ENCODE assay signal across 1 cellular context in the genomic region with DNA sequence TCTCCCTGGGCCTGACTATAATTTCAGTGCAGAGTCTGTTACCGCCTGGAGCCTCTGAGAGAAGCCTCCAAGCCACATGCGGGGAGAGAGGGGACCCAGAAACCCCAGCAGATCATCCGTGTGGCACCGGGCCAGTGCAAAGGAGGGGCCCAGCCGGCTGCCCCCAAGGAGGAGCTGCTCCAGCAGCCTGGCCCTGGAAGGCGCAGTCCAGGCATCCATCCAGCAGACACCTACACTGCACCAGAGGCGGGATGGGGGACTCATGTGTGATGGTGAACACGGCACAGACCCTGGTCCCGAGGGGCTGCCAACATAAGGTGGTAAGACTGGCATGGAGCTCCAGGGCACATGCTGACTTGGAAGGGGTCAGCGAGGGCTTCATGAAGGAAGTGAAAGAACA.
TF ChIP-seq lines count a peak whose summit lies in the region.

No MANE protein-coding gene starts in this region.

TF ChIP-seq in K562, 482 proteins besides CTCF, POLR2A, EP300 and RAD21:
- TF ChIP-seq KDM2B (CRISPR knock-in tag; IDR thresholded peaks at IDR 0.05) (no peak), CTBP1 (IDR thresholded peaks at IDR 0.05; ENCODE audit: borderline replicate concordance) (no peak), MTA1 (IDR thresholded peaks at IDR 0.05; ENCODE audit: borderline replicate concordance) (no peak), HNRNPK (IDR thresholded peaks at IDR 0.05; ENCODE audit: low read depth, low read length, poor library complexity, severe bottlenecking) (no peak), HEY1 (CRISPR knock-in tag; IDR thresholded peaks at IDR 0.05; ENCODE audit: borderline replicate concordance) (no peak), EZH2 (IDR thresholded peaks at IDR 0.05; ENCODE audit: borderline replicate concordance, low read depth, low read length) (no peak), TGIF2 (CRISPR knock-in tag; IDR thresholded peaks at IDR 0.05) (no peak), ZBTB1 (CRISPR knock-in tag; IDR thresholded peaks at IDR 0.05; ENCODE audit: borderline replicate concordance, low read depth) (no peak), CBFA2T3 (IDR thresholded peaks at IDR 0.05) (no peak), RB1 (IDR thresholded peaks at IDR 0.05; ENCODE audit: low read depth) (no peak), BMI1 (IDR thresholded peaks at IDR 0.05; ENCODE audit: low read length) (no peak), BCL6 (CRISPR knock-in tag; IDR thresholded peaks at IDR 0.05) (no peak), NR4A1 (CRISPR knock-in tag; IDR thresholded peaks at IDR 0.05) (no peak), NR4A1 (tag; IDR thresholded peaks at IDR 0.05) (no peak), RFX5 (IDR thresholded peaks at IDR 0.05; ENCODE audit: low read depth, low read length) (no peak), SPI1 (IDR thresholded peaks at IDR 0.05; ENCODE audit: borderline replicate concordance, low read depth, low read length) (no peak), ZNF124 (CRISPR knock-in tag; IDR thresholded peaks at IDR 0.05) (no peak), KLF16 (IDR thresholded peaks at IDR 0.05) (no peak)
